ENCODE assay signal across 15 cellular contexts in the genomic region with DNA sequence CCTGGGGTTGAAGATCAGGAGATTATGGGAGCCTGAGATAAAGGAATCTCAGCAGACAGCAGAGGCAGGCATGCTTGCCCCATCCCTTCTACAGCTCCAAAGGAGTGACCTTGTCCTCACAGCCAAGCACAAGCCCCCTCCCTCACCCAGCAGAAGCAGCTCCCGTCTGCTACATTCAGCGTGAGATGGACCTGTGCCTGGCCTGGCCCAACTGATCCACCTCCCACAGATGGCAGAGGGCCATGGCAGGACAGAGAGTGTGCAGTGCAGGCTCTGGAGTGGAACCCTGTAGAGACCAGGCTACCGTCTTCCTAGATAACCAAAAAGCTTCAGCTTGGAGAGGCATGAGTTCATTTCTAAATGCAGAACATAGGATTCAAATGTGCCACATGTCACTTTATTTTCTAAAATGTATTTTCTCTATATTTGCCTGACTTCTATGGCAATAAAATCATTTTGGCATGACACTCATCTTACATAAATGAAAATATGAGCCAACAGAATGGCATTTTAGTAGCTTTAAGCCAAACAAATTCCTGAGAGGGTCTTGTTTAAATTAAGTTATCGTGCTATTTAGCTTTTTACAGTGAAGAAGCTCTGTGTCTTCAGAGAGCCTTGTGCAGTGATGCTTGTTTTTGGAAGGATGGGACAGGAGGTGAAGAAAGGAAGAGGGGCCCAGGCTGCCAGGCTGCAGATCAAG.
"Had no signal": no experiment of that assay in that cellular context is flagged by ENCODE, and none has a peak within 500 bp of the region (broad histone marks: within the 10 kb centered on the region; RNA-seq: fewer than 3 reads in every experiment).

No MANE protein-coding gene starts in this region.

- H3K9me3 ChIP-seq: left lung, uterus had no signal

- H3K4me1 Mint-ChIP-seq: neural crest cell had no signal

- H3K27ac Mint-ChIP-seq: activated CD8-positive, alpha-beta T cell treated with anti-CD3 and anti-CD28 coated beads, Interleukin-2, amount 10 ng/mL, durations not matched to agents 7 days and 5 days; dendritic cell treated with granulocyte-macrophage colony-stimulating factor and Interleukin-4, amounts not matched to agents 40 ng/mL and 50 ng/mL, for 4 days; effector memory CD8-positive, alpha-beta T cell had no signal

- H3K27me3 ChIP-seq: cardiac muscle cell, left lung, tibial artery, uterus had no signal

- H3K9me3 Mint-ChIP-seq: effector memory CD8-positive, alpha-beta T cell had no signal

- H3K36me3 ChIP-seq: cardiac muscle cell, left lung, tibial artery, uterus had no signal

- H3K4me3 ChIP-seq: cardiac muscle cell, left lung, tibial artery, uterus had no signal

- H2AFZ ChIP-seq: parathyroid adenoma had no signal

- H3K27ac ChIP-seq: cardiac muscle cell, left lung, parathyroid adenoma, tibial artery, uterus had no signal

- ATAC-seq: activated CD8-positive, alpha-beta T cell treated with anti-CD3 and anti-CD28 coated beads, Interleukin-2, amount 10 ng/mL, durations not matched to agents 7 days and 5 days; effector memory CD8-positive, alpha-beta T cell; left lung had no signal

- H3K4me1 ChIP-seq: parathyroid adenoma, uterus had no signal

- H3K79me2 ChIP-seq: parathyroid adenoma had no signal

- H3K9ac ChIP-seq: parathyroid adenoma had no signal

- DNase-seq: activated CD4-positive, alpha-beta T cell treated with anti-CD3 and anti-CD28 coated beads for 1 hour; activated CD8-positive, alpha-beta T cell treated with anti-CD3 and anti-CD28 coated beads, Interleukin-2, amount 10 ng/mL, durations not matched to agents 7 days and 5 days; activated naive CD4-positive, alpha-beta T cell treated with Interleukin-2 at 50 U/mL for 16 hours; effector memory CD8-positive, alpha-beta T cell; left lung; retina; small intestine; SW 1271; T-helper 9 cell; tibial artery; uterus had no signal

- H3K4me3 Mint-ChIP-seq: activated CD8-positive, alpha-beta T cell treated with anti-CD3 and anti-CD28 coated beads, Interleukin-2, amount 10 ng/mL, durations not matched to agents 7 days and 5 days; dendritic cell treated with granulocyte-macrophage colony-stimulating factor and Interleukin-4, amounts not matched to agents 40 ng/mL and 50 ng/mL, for 4 days; effector memory CD8-positive, alpha-beta T cell; neural crest cell had no signal
